ENCODE assay signal across 8 cellular contexts in the genomic region with DNA sequence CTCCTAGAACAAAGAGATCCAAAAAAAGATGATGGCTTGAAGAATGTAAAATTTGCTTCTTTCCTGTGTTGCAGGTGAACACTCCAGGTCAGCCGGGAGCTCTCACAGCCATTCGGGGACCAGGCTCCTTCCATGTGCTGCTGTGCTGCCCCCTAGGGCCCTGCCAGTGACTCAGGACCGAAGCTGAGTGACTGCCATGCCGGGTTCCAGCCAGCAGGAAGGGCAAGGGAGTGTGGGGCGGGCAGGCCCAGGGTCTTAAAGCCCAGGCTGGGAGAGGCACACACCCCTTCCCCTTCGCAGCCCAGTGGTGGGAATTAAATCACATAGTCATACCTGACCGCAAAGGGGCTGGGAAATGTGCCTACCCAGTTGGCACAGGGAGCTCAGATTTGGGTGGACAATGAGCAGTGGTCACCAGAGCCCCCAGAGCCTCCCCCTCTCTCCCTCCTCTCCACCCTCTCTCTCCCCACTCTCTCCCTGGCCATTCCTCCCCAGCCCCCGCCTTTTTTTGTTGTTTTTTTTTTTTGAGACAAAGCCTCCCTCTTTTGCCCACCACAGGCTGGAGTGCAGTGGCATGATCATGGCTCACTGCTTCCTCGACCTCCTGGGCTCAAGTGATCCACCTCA. TPM values are rescaled to one million over a fixed set of nuclear protein-coding genes. Genes with fewer than 3 reads are reported as not detected.
DNase-seq lines count a peak whose midpoint lies in the region; ATAC-seq and TF ChIP-seq lines count a peak whose summit lies in the region.

No MANE protein-coding gene starts in this region.

- CTCF ChIA-PET in HCT116 (lab: Charles Lee) = interaction anchor here (0.5 to 7.6 kb wide), 24 partner anchors 9 to 314 kb away, joined by 3 to 146 read pairs (median 4); a partner anchor contains a TSS
- CTCF ChIA-PET in naive thymus-derived CD4-positive, alpha-beta T cell (lab: Charles Lee) = interaction anchor here (1.0 to 1.2 kb wide), 3 partner anchors 12 to 64 kb away, joined by 3 read pairs; a partner anchor contains a TSS

- H3K4me3 ChIP-seq in HCT116 (replicated peaks in 1 of 2; ENCODE audit: low read depth in 1 of 2, low read length in 2 of 2) = no peak overlapping the region
- no peak overlapping the region for H3K4me3 ChIP-seq in naive thymus-derived CD4-positive, alpha-beta T cell (ENCODE audit: low read length)

- H3K9me3 Mint-ChIP-seq in naive thymus-derived CD4-positive, alpha-beta T cell = no peaks in the 10 kb centered on the region

- TF ChIP-seq CTCF in C4-2B (conservative IDR thresholded peaks at IDR 0.05) (peak; percentile 94), HCT116 (IDR thresholded peaks at IDR 0.05 in 2 of 3, conservative IDR thresholded peaks at IDR 0.05 in 1 of 3; ENCODE audit: borderline replicate concordance in 1 of 3, insufficient read depth in 1 of 3, low read depth in 2 of 3, low read length in 2 of 3) (peak; percentile 96 to 99 (median 98))

- no peaks in the 10 kb centered on the region for H3K79me2 ChIP-seq in HCT116 (ENCODE audit: insufficient read depth, low read length)

- H3K36me3 ChIP-seq in HCT116 (ENCODE audit: control insufficient read depth in 1 of 2, insufficient read depth in 2 of 2, low read length in 2 of 2) = no peaks in the 10 kb centered on the region
- no peaks in the 10 kb centered on the region for H3K36me3 ChIP-seq in naive thymus-derived CD4-positive, alpha-beta T cell (ENCODE audit: control insufficient read depth in 2 of 3, insufficient read depth in 3 of 3, low read length in 3 of 3)

- peak overlapping the region; percentile 8 for H3K4me2 ChIP-seq in HCT116 (ENCODE audit: low read length)

- H4K20me1 ChIP-seq in HCT116 (ENCODE audit: insufficient read depth) = no peaks in the 10 kb centered on the region

- H3K9me3 ChIP-seq in HCT116 (ENCODE audit: control insufficient read depth in 1 of 2, insufficient read depth in 1 of 2, low read depth in 1 of 2, low read length in 2 of 2) = no peaks in the 10 kb centered on the region
- H3K9me3 ChIP-seq in naive thymus-derived CD4-positive, alpha-beta T cell (ENCODE audit: control insufficient read depth in 2 of 3, low read length in 3 of 3) = no peaks in the 10 kb centered on the region

- TF ChIP-seq POLR2A in HCT116 (IDR thresholded peaks at IDR 0.05; ENCODE audit: borderline replicate concordance, extremely low read depth, insufficient read depth, insufficient read length) (no peak), erythroblast (IDR thresholded peaks at IDR 0.05; ENCODE audit: low read length) (no peak)

- H3K27me3 Mint-ChIP-seq in naive thymus-derived CD4-positive, alpha-beta T cell = peaks cover 10 to 38% (median 29%) of the 10 kb centered on the region in 5 donors

- H3K36me3 Mint-ChIP-seq in naive thymus-derived CD4-positive, alpha-beta T cell = no peaks in the 10 kb centered on the region

- peak overlapping the region; percentile 81 for H2AFZ ChIP-seq in HCT116 (ENCODE audit: low read depth, low read length, poor library complexity, severe bottlenecking)

- H3K9ac ChIP-seq in HCT116 (ENCODE audit: low read length) = no peak overlapping the region

- H3K4me1 ChIP-seq in HCT116 (ENCODE audit: control insufficient read depth in 1 of 2, insufficient read depth in 2 of 2, low read length in 2 of 2) = peaks cover 0 to 13% of the 10 kb centered on the region in 2 experiments; a peak in 3 of 4 replicates
- H3K4me1 ChIP-seq in naive thymus-derived CD4-positive, alpha-beta T cell (ENCODE audit: control insufficient read depth in 2 of 2, insufficient read depth in 2 of 2, low read length in 2 of 2) = no peaks in the 10 kb centered on the region

- H3K27ac Mint-ChIP-seq in naive thymus-derived CD4-positive, alpha-beta T cell = no peak overlapping the region

- BruUV-seq in HCT116 (replicated peaks; lab: Mats Ljungman, UMichigan) = no TSS peak

- POLR2A ChIA-PET in HCT116 (lab: Charles Lee) = interaction anchor here (1.1 kb wide), 2 partner anchors 9 to 79 kb away, joined by 3 read pairs; no protein-coding TSS in a partner anchor
- POLR2A ChIA-PET in naive thymus-derived CD4-positive, alpha-beta T cell (lab: Charles Lee) = no interaction called here

- H3K9me2 ChIP-seq in HCT116 (ENCODE audit: insufficient read depth) = no peaks in the 10 kb centered on the region

- peak; percentile 87 for TF ChIP-seq RAD21 in HCT116 (IDR thresholded peaks at IDR 0.05; ENCODE audit: low read depth)

- H3K4me1 Mint-ChIP-seq in naive thymus-derived CD4-positive, alpha-beta T cell = peaks cover 4 to 10% (median 6%) of the 10 kb centered on the region in 7 donors

- ATAC-seq in HCT116 (peak; percentile 97), GM21717 (IDR thresholded peaks at IDR 0.05; ENCODE audit: unreplicated experiment) (no peak)
- ATAC-seq in naive thymus-derived CD4-positive, alpha-beta T cell = peak; percentile 69

- H3K27me3 ChIP-seq in HCT116 (ENCODE audit: insufficient read depth, low read length) = no peaks in the 10 kb centered on the region
- no peaks in the 10 kb centered on the region for H3K27me3 ChIP-seq in naive thymus-derived CD4-positive, alpha-beta T cell (ENCODE audit: control insufficient read depth in 2 of 2, insufficient read depth in 2 of 2, low read length in 2 of 2)

- RAD21 ChIA-PET in HCT116 (lab: Charles Lee; ENCODE audit: low non-redundant PET in 1 of 2, low total read pairs in 2 of 2, uncharacterized antibody in 2 of 2, unreplicated experiment in 2 of 2) = interaction anchor here (0.6 to 1.5 kb wide), 4 partner anchors 59 to 105 kb away, joined by 3 to 11 read pairs (median 7); no protein-coding TSS in a partner anchor

- no peak overlapping the region for H3K4me3 Mint-ChIP-seq in naive thymus-derived CD4-positive, alpha-beta T cell

- intact Hi-C loops in HCT116 (cut with micrococcal nuclease) = loop anchor here (5.0 to 10.0 kb wide), 2 partner anchors 78 to 226 kb away; no protein-coding TSS in a partner anchor
- intact Hi-C loops in naive thymus-derived CD4-positive, alpha-beta T cell (cut with micrococcal nuclease) = no loop called here

- H3K27ac ChIP-seq in C4-2B = no peak overlapping the region
- no peak overlapping the region for H3K27ac ChIP-seq in HCT116 (ENCODE audit: low read depth, low read length)
- no peak overlapping the region for H3K27ac ChIP-seq in naive thymus-derived CD4-positive, alpha-beta T cell (ENCODE audit: low read depth, low read length)

- peak; percentile 74 for DNase-seq in HCT116 (ENCODE audit: low read depth, low spot score)
- peak; percentile 45 for DNase-seq in NCI-H345 treated with DMSO at 0.1 percent for 48 hours (lab: John Stamatoyannopoulos, UW; ENCODE audit: unreplicated experiment)
- DNase-seq in activated CD4-positive, alpha-beta T cell treated with anti-CD3 and anti-CD28 coated beads for 48 hours = peak; percentile 68
- peak; percentile 46 to 52 for DNase-seq in erythroblast (lab: John Stamatoyannopoulos, UW)
- peak in 2 of 9 donors; percentile 11 to 50 for DNase-seq in naive thymus-derived CD4-positive, alpha-beta T cell
- DNase-seq in central memory CD4-positive, alpha-beta T cell = no peak

TF ChIP-seq in HCT116, 20 proteins besides CTCF, POLR2A, EP300 and RAD21:
- peak; percentile 79 for TF ChIP-seq CBX3 (IDR thresholded peaks at IDR 0.05; ENCODE audit: low read depth)
- TF ChIP-seq, protein P1, sequence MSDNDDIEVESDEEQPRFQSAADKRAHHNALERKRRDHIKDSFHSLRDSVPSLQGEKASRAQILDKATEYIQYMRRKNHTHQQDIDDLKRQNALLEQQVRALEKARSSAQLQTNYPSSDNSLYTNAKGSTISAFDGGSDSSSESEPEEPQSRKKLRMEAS (IDR thresholded peaks at IDR 0.05) = peak; percentile 81
- TF ChIP-seq, protein P2, sequence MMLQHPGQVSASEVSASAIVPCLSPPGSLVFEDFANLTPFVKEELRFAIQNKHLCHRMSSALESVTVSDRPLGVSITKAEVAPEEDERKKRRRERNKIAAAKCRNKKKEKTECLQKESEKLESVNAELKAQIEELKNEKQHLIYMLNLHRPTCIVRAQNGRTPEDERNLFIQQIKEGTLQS (IDR thresholded peaks at IDR 0.05) = no peak
- TF ChIP-seq ZNF274 (IDR thresholded peaks at IDR 0.05; ENCODE audit: low read depth, low read length) = no peak
- peak; percentile 70 for TF ChIP-seq YY1 (IDR thresholded peaks at IDR 0.05; ENCODE audit: extremely low read depth, insufficient replicate concordance, low read depth, low read length)

RNA-seq across cellular contexts. Expression of a gene that starts 11.5 kb away (rescaled TPM):
- total RNA-seq in HCT116 (2021; ENCODE audit: unreplicated experiment) = 37.9 TPM
- polyA plus RNA-seq in HCT116 (2012) = 15.2 and 19.0 TPM in 2 replicates
- total RNA-seq in naive thymus-derived CD4-positive, alpha-beta T cell = 10 to 100 TPM in 1 of 5 experiments, under 1 TPM in 4; 0.19 to 13.4 (median 0.34) TPM
- not detected for polyA plus RNA-seq in naive thymus-derived CD4-positive, alpha-beta T cell

RNA-seq across cellular contexts. Expression of a gene that starts 41.8 kb away (rescaled TPM):
- total RNA-seq in HCT116 (2021; ENCODE audit: unreplicated experiment) = 110 TPM
- polyA plus RNA-seq in HCT116 (2012) = 45.6 and 52.4 TPM in 2 replicates
- total RNA-seq in naive thymus-derived CD4-positive, alpha-beta T cell = 100 to 1,000 TPM; 287 to 533 (median 384) TPM
- 10 to 100 TPM; 10.2 to 11.7 TPM for polyA plus RNA-seq in naive thymus-derived CD4-positive, alpha-beta T cell

RNA-seq across cellular contexts. Expression of a gene that starts 57.5 kb away (rescaled TPM):
- total RNA-seq in HCT116 (2021; ENCODE audit: unreplicated experiment) = 10.5 TPM
- polyA plus RNA-seq in HCT116 (2012) = 5.3 and 6.6 TPM in 2 replicates
- total RNA-seq in naive thymus-derived CD4-positive, alpha-beta T cell = under 1 TPM in 4 of 5 experiments, not detected in 1; 0.15 to 0.40 (median 0.23) TPM
- not detected for polyA plus RNA-seq in naive thymus-derived CD4-positive, alpha-beta T cell
